Comparison of ENCODE assay signal across 8 cellular contexts in genomic region chr4:129093173-129093974, GRCh38. TPM values are rescaled to one million over a fixed set of nuclear protein-coding genes. Genes with fewer than 3 reads are reported as not detected.
DNase-seq lines count a peak whose midpoint lies in the region; ATAC-seq and TF ChIP-seq lines count a peak whose summit lies in the region.

Gene SCLT1 (minus strand): TSS chr4:129093539. CDS start chr4:129093103, 436 bp downstream.

- H3K9me3 ChIP-seq in duodenal mucosa (ENCODE audit: control insufficient read depth in 1 of 2, low read length in 2 of 2) (no peaks in the 10 kb centered on the region), right lobe of liver (no peaks in the 10 kb centered on the region)

- peaks cover 33% of the 10 kb centered on the region for H3K4me1 Mint-ChIP-seq in activated CD4-positive, alpha-beta memory T cell treated with anti-CD3 and anti-CD28 coated beads for 36 hours (ENCODE audit: low read depth)

- CTCF ChIA-PET in activated CD4-positive, alpha-beta memory T cell treated with anti-CD3 and anti-CD28 coated beads for 36 hours (lab: Charles Lee) = interaction anchor here (0.7 to 1.4 kb wide), 2 partner anchors 42 to 281 kb away, joined by 4 to 6 read pairs; no protein-coding TSS in a partner anchor

- ATAC-seq in GM19438 (IDR thresholded peaks at IDR 0.05; ENCODE audit: low read depth, unreplicated experiment) = peak; percentile 91
- ATAC-seq in HG03575 (IDR thresholded peaks at IDR 0.05; ENCODE audit: extremely low read depth, insufficient number of reproducible peaks, low FRiP score, unreplicated experiment) = peak; percentile 85
- ATAC-seq in right lobe of liver = peak; percentile 96 to 97 (median 96)

- peak within 1 kb of the TSS; percentile 95 for H3K27ac ChIP-seq in duodenal mucosa (ENCODE audit: low read depth, low read length)
- H3K27ac ChIP-seq in right lobe of liver = peak within 1 kb of the TSS; percentile 90 to 92 (median 90)

- H3K9me3 Mint-ChIP-seq in activated CD4-positive, alpha-beta memory T cell treated with anti-CD3 and anti-CD28 coated beads for 36 hours = no peaks in the 10 kb centered on the region

- no peaks in the 10 kb centered on the region for H3K36me3 Mint-ChIP-seq in activated CD4-positive, alpha-beta memory T cell treated with anti-CD3 and anti-CD28 coated beads for 36 hours

- H3K4me3 ChIP-seq in duodenal mucosa (ENCODE audit: low read depth in 1 of 2, low read length in 2 of 2) = peak within 1 kb of the TSS; percentile 90 to 93
- H3K4me3 ChIP-seq in right lobe of liver = peak within 1 kb of the TSS; percentile 67 to 83 (median 75)

- DNase-seq in CD1c-positive myeloid dendritic cell (ENCODE audit: extremely low spot score) (peak; percentile 100), NCI-H82 treated with DMSO at 0.1 percent for 48 hours (lab: John Stamatoyannopoulos, UW; ENCODE audit: unreplicated experiment) (peak; percentile 77), right lobe of liver (peak; percentile 99)
- DNase-seq in activated CD4-positive, alpha-beta memory T cell treated with anti-CD3 and anti-CD28 coated beads for 36 hours = peak; percentile 98
- DNase-seq in stimulated activated CD4-positive, alpha-beta T cell treated with anti-CD3 and anti-CD28 coated beads, Interleukin-4, amount 100 ng/mL, for 4 hours = peak; percentile 92

- H3K36me3 ChIP-seq in duodenal mucosa (ENCODE audit: control insufficient read depth in 1 of 2, insufficient read depth in 2 of 2, low read length in 2 of 2) = no peaks in the 10 kb centered on the region
- H3K36me3 ChIP-seq in right lobe of liver = no peaks in the 10 kb centered on the region

- POLR2A ChIA-PET in activated CD4-positive, alpha-beta memory T cell treated with anti-CD3 and anti-CD28 coated beads for 36 hours (lab: Charles Lee) = interaction anchor here (0.6 to 2.3 kb wide), 5 partner anchors 11 to 392 kb away, joined by 3 to 17 read pairs (median 3); no protein-coding TSS in a partner anchor

- no peaks in the 10 kb centered on the region for H3K27me3 Mint-ChIP-seq in activated CD4-positive, alpha-beta memory T cell treated with anti-CD3 and anti-CD28 coated beads for 36 hours

- no peak within 1 kb of the TSS for H3K27ac Mint-ChIP-seq in activated CD4-positive, alpha-beta memory T cell treated with anti-CD3 and anti-CD28 coated beads for 36 hours

- intact Hi-C loops in activated CD4-positive, alpha-beta memory T cell treated with anti-CD3 and anti-CD28 coated beads for 36 hours (cut with micrococcal nuclease) = loop anchor here (1.0 to 10.0 kb wide), 9 partner anchors 47 to 1213 kb away; partner anchors contain the start of genes ABHD18, LARP1B, MFSD8 and PLK4
- intact Hi-C loops in right lobe of liver (cut with DNase I) = no loop called here

- TF ChIP-seq CTCF in right lobe of liver (IDR thresholded peaks at IDR 0.05) = no peak

- H3K27me3 ChIP-seq in duodenal mucosa (ENCODE audit: control insufficient read depth in 1 of 2, insufficient read depth in 2 of 2, low read length in 2 of 2) = no peaks in the 10 kb centered on the region
- H3K27me3 ChIP-seq in right lobe of liver = no peaks in the 10 kb centered on the region

- WGBS in right lobe of liver (ENCODE audit: insufficient coverage, low coverage, low lambda C conversion rate, missing lambda C conversion rate) = 1% methylated on average over 28 of the region's 60 CpGs

- peak within 1 kb of the TSS; percentile 91 to 100 for H3K9ac ChIP-seq in duodenal mucosa (ENCODE audit: low read depth in 1 of 2, low read length in 2 of 2)

- H3K4me3 Mint-ChIP-seq in activated CD4-positive, alpha-beta memory T cell treated with anti-CD3 and anti-CD28 coated beads for 36 hours = peak within 1 kb of the TSS; percentile 53

- TF ChIP-seq POLR2A in right lobe of liver (IDR thresholded peaks at IDR 0.05) = peak; percentile 82

- H3K4me1 ChIP-seq in duodenal mucosa (ENCODE audit: control insufficient read depth in 1 of 2, insufficient read depth in 2 of 2, low read length in 2 of 2) (peaks cover 14 to 30% of the 10 kb centered on the region in 2 donors), right lobe of liver (peaks cover 0 to 4% (median 0%) of the 10 kb centered on the region in 4 donors)

RNA-seq across cellular contexts. Expression of gene SCLT1, which starts in this region (rescaled TPM):
- 10 to 100 TPM; 20.8 to 20.9 TPM for total RNA-seq in activated CD4-positive, alpha-beta memory T cell treated with anti-CD3 and anti-CD28 coated beads for 36 hours
- total RNA-seq in right lobe of liver = 1 to 10 TPM; 2.3 to 5.3 (median 3.7) TPM

Comparison
In these comparisons a context has a peak if more than half of its experiments do, and no peak if none do; other contexts are left out.
1. Peak in every context shown above with its lines: DNase-seq, ATAC-seq, H3K4me3 ChIP-seq and H3K27ac ChIP-seq.